In genomic region chr14:61764342-61765122, GRCh38 we compare ENCODE assay signal across 12 cellular contexts. TPM values are rescaled to one million over a fixed set of nuclear protein-coding genes. Genes with fewer than 3 reads are reported as not detected.
DNase-seq lines count a peak whose midpoint lies in the region; TF ChIP-seq lines count a peak whose summit lies in the region.
"Had no signal": no experiment of that assay in that cellular context is flagged by ENCODE, and none has a peak within 500 bp of the region (broad histone marks: within the 10 kb centered on the region; RNA-seq: fewer than 3 reads in every experiment).

No MANE protein-coding gene starts in this region.

- H3K36me3 Mint-ChIP-seq in activated naive CD8-positive, alpha-beta T cell, result no peaks in the 10 kb centered on the region
- peaks cover 4 to 13% (median 8%) of the 10 kb centered on the region in 3 donors for H3K36me3 Mint-ChIP-seq in immature natural killer cell

- no peaks in the 10 kb centered on the region for H3K9me3 Mint-ChIP-seq in activated naive CD8-positive, alpha-beta T cell (ENCODE audit: low read depth)
- no peaks in the 10 kb centered on the region for H3K9me3 Mint-ChIP-seq in immature natural killer cell

- peaks cover 51% of the 10 kb centered on the region for H3K4me1 Mint-ChIP-seq in activated naive CD8-positive, alpha-beta T cell (ENCODE audit: low read depth)
- H3K4me1 Mint-ChIP-seq in immature natural killer cell, result peaks cover 25 to 40% of the 10 kb centered on the region in 2 donors

- TF ChIP-seq CTCF in kidney epithelial cell (IDR thresholded peaks at IDR 0.05; ENCODE audit: insufficient read depth, low read length, poor library complexity, severe bottlenecking), result no peak

- H3K9me3 ChIP-seq in ES-I3 (ENCODE audit: control insufficient read depth, insufficient read depth, low read length), result no peaks in the 10 kb centered on the region
- H3K9me3 ChIP-seq: colonic mucosa had no signal

- H3K4me3 ChIP-seq in ACC112 (ENCODE audit: low read depth, low read length) (peak overlapping the region; percentile 89), kidney epithelial cell (ENCODE audit: low read depth, low read length) (peak overlapping the region; percentile 93)
- H3K4me3 ChIP-seq: colonic mucosa had no signal

- H3K27me3 Mint-ChIP-seq in activated naive CD8-positive, alpha-beta T cell, result no peaks in the 10 kb centered on the region
- peaks cover 9 to 17% (median 11%) of the 10 kb centered on the region in 3 donors for H3K27me3 Mint-ChIP-seq in immature natural killer cell (ENCODE audit: low read depth in 3 of 3)

- H3K36me3 ChIP-seq in ACC112 (ENCODE audit: insufficient read depth, low read length) (peaks cover 38% of the 10 kb centered on the region), ES-I3 (ENCODE audit: insufficient read depth, low read length) (peaks cover 7% of the 10 kb centered on the region), kidney epithelial cell (ENCODE audit: control insufficient read depth, insufficient read depth, low read length) (no peaks in the 10 kb centered on the region)
- H3K36me3 ChIP-seq: colonic mucosa had no signal

- H3K79me2 ChIP-seq in ACC112 (ENCODE audit: control insufficient read depth, insufficient read depth, low read length, unreplicated experiment), result peaks cover 63% of the 10 kb centered on the region

- H3K27ac ChIP-seq in ACC112 (ENCODE audit: low read depth, low read length), result peak overlapping the region; percentile 67
- H3K27ac ChIP-seq: colonic mucosa had no signal

- H2AFZ ChIP-seq in ACC112 (ENCODE audit: low read length, unreplicated experiment), result no peak overlapping the region

- peaks cover 37% of the 10 kb centered on the region for H3K4me1 ChIP-seq in ACC112 (ENCODE audit: control insufficient read depth, insufficient read depth, low read length, unreplicated experiment)
- H3K4me1 ChIP-seq in ES-I3 (ENCODE audit: insufficient read depth, low read length), result no peaks in the 10 kb centered on the region

- peak overlapping the region; percentile 65 for H3K4me3 Mint-ChIP-seq in activated naive CD8-positive, alpha-beta T cell
- H3K4me3 Mint-ChIP-seq in immature natural killer cell, result peak overlapping the region in 1 of 5 donors; percentile 21

- H3K27me3 ChIP-seq in ACC112 (ENCODE audit: insufficient read depth, low read length) (no peaks in the 10 kb centered on the region), kidney epithelial cell (ENCODE audit: control insufficient read depth, insufficient read depth, low read length) (no peaks in the 10 kb centered on the region)
- H3K27me3 ChIP-seq: colonic mucosa had no signal

- peak overlapping the region; percentile 92 for H3K9ac ChIP-seq in ES-I3 (ENCODE audit: low read depth, low read length)

- DNase-seq in kidney epithelial cell (ENCODE audit: low read depth) (no peak), NCI-H128 (lab: John Stamatoyannopoulos, UW; ENCODE audit: unreplicated experiment) (no peak), DMS 273 treated with DMSO at 0.1 percent for 48 hours (lab: John Stamatoyannopoulos, UW) (no peak), immature natural killer cell (no peak)
- DNase-seq in stimulated activated CD4-positive, alpha-beta T cell treated with anti-CD3 and anti-CD28 coated beads, Interleukin-2, amount 100 ng/mL, for 24 hours, result no peak
- DNase-seq: activated CD4-positive, alpha-beta T cell treated with anti-CD3 and anti-CD28 coated beads for 4 hours; colonic mucosa; KG1 had no signal

- peak overlapping the region; percentile 16 for H3K27ac Mint-ChIP-seq in activated naive CD8-positive, alpha-beta T cell
- peak overlapping the region in 1 of 6 donors; percentile 8 for H3K27ac Mint-ChIP-seq in immature natural killer cell

RNA-seq across cellular contexts. Expression of gene SNAPC1, which starts 2.3 kb away (rescaled TPM):
- 10.6 and 16.1 TPM in 2 replicates for total RNA-seq in kidney epithelial cell
- 1 to 10 TPM; 2.0 to 4.0 (median 3.4) TPM for polyA plus RNA-seq in immature natural killer cell

RNA-seq across cellular contexts. Expression of gene SYT16, which starts 48.0 kb away (rescaled TPM):
- 0.17 and 2.0 TPM in 2 replicates for total RNA-seq in kidney epithelial cell
- polyA plus RNA-seq in immature natural killer cell, result not detected
- polyA plus RNA-seq: liver had no signal
